1 cellular context compared by ENCODE assay signal in the genomic region with DNA sequence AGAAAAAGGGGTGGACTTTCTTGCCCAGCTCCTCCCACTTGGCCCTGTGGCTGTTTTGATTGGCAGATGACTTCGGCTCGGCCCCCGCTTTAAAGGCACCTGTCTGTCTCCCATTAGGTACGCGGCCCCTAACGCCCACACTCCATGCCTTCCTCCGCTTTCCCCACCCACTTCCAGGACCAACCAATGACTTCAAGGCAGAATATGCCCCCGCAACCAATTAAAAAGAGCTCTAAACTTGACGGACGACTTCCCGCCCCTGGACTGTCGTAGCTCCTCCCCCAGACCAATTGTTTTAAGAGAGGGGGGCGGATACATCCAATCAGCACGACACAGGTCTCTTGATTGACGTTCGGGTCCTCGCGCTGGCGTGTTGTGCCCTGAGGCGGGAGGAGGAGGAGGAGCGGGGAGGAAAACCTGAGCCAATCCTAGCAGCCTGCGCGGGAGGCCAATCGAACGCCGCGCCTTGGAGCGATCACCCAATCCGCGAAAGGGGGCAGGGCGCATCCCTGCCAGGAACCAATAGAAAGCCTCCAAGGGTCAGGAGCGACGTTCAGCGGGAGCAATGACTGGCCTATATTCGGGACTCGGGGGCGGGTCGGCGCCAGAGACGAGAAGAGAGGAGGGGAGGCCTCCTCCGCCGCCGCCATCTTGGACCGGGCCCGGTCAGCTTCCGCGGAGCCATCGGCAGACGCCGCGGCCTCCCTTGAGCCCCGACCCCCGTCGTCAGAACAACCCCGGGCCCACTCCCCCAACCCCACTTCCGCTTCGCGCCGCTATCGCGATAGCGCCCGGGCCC.
TF ChIP-seq lines count a peak whose summit lies in the region.

A gene (plus strand): TSS at position 649 of the 799 bp plus-strand sequence. CDS start 5,217 bp downstream, outside the sequence.

TF ChIP-seq in SK-N-SH, 30 proteins besides CTCF, POLR2A, EP300 and RAD21 (continued from another document):
- TF ChIP-seq, protein P1, sequence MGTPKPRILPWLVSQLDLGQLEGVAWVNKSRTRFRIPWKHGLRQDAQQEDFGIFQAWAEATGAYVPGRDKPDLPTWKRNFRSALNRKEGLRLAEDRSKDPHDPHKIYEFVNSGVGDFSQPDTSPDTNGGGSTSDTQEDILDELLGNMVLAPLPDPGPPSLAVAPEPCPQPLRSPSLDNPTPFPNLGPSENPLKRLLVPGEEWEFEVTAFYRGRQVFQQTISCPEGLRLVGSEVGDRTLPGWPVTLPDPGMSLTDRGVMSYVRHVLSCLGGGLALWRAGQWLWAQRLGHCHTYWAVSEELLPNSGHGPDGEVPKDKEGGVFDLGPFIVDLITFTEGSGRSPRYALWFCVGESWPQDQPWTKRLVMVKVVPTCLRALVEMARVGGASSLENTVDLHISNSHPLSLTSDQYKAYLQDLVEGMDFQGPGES (IDR thresholded peaks at IDR 0.05; ENCODE audit: low read depth, low read length) = peak; percentile 98
- no peak for TF ChIP-seq MEF2A (IDR thresholded peaks at IDR 0.05; ENCODE audit: borderline replicate concordance, low read depth)
- TF ChIP-seq FOSL2 (IDR thresholded peaks at IDR 0.05; ENCODE audit: borderline replicate concordance, low read depth) = no peak
- peak; percentile 56; the same call in 1 of the 2 replicates for TF ChIP-seq FOXJ3 (CRISPR knock-in tag; IDR thresholded peaks at IDR 0.05)
- peak; percentile 78 for TF ChIP-seq POLR2AphosphoS5 (IDR thresholded peaks at IDR 0.05; ENCODE audit: low read depth, low read length)
- TF ChIP-seq RCOR1 (IDR thresholded peaks at IDR 0.05; ENCODE audit: low read length) = no peak
- TF ChIP-seq NFIC (IDR thresholded peaks at IDR 0.05; ENCODE audit: borderline replicate concordance) = no peak
- TF ChIP-seq GABPA (IDR thresholded peaks at IDR 0.05; ENCODE audit: low read depth) = no peak; the same call in 1 of the 2 replicates
- TF ChIP-seq TAF1 (IDR thresholded peaks at IDR 0.05; ENCODE audit: borderline replicate concordance, low read depth, low read length) = peak; percentile 60; the same call in 1 of the 2 replicates
- TF ChIP-seq MXI1 (IDR thresholded peaks at IDR 0.05; ENCODE audit: low read depth, low read length) = peak; percentile 14; the same call in 1 of the 2 replicates
- TF ChIP-seq RFX5 (IDR thresholded peaks at IDR 0.05; ENCODE audit: low read length) = peak; percentile 89
- peak; percentile 93 for TF ChIP-seq YY1 (IDR thresholded peaks at IDR 0.05; ENCODE audit: low read depth)
- TF ChIP-seq SMC3 (IDR thresholded peaks at IDR 0.05; ENCODE audit: low read depth, low read length) = no peak
- peak; percentile 47 for TF ChIP-seq NRF1 (IDR thresholded peaks at IDR 0.05; ENCODE audit: low read depth, low read length)
- TF ChIP-seq, protein P2, sequence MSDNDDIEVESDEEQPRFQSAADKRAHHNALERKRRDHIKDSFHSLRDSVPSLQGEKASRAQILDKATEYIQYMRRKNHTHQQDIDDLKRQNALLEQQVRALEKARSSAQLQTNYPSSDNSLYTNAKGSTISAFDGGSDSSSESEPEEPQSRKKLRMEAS (IDR thresholded peaks at IDR 0.05; ENCODE audit: low read depth) = peak; percentile 55
- TF ChIP-seq, protein P3, sequence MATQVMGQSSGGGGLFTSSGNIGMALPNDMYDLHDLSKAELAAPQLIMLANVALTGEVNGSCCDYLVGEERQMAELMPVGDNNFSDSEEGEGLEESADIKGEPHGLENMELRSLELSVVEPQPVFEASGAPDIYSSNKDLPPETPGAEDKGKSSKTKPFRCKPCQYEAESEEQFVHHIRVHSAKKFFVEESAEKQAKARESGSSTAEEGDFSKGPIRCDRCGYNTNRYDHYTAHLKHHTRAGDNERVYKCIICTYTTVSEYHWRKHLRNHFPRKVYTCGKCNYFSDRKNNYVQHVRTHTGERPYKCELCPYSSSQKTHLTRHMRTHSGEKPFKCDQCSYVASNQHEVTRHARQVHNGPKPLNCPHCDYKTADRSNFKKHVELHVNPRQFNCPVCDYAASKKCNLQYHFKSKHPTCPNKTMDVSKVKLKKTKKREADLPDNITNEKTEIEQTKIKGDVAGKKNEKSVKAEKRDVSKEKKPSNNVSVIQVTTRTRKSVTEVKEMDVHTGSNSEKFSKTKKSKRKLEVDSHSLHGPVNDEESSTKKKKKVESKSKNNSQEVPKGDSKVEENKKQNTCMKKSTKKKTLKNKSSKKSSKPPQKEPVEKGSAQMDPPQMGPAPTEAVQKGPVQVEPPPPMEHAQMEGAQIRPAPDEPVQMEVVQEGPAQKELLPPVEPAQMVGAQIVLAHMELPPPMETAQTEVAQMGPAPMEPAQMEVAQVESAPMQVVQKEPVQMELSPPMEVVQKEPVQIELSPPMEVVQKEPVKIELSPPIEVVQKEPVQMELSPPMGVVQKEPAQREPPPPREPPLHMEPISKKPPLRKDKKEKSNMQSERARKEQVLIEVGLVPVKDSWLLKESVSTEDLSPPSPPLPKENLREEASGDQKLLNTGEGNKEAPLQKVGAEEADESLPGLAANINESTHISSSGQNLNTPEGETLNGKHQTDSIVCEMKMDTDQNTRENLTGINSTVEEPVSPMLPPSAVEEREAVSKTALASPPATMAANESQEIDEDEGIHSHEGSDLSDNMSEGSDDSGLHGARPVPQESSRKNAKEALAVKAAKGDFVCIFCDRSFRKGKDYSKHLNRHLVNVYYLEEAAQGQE (IDR thresholded peaks at IDR 0.05; ENCODE audit: low read depth, low read length) = peak; percentile 13; the same call in 1 of the 2 replicates
